In the genomic region with DNA sequence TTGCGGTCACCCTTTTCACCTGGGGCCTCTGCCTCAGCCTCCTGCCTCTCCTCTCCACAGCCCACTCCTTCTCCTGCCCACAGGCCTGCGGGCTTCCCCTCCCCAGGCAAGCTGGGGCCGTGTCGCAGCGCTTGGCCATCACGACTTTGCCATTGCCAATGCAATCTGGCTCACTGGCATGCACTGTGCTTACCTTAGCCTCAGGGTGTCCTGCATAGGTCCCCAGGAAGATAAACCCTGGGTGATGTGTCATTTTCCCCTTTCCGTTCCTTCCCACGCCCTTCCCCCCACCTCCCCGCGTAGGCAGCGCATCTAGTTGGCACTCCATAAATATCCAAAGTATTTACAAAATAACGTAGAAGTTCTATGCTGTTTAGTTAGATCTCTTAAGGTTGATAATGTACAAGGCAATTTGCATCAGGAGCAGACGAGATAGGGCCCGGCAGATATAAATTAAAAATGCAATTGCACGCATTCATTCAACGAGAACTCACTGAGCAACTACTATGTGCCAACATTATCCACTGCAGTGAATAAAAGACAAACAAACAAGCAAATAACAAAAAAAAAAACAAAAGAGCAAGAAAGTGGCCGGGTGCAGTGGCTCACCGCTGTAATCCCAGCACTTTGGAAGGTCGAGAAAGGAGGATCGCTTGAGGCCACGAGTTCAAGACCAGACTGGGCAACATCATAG, we compare ENCODE assay signal across 1 cellular context.
TF ChIP-seq lines count a peak whose summit lies in the region.

No MANE protein-coding gene starts in this region.

TF ChIP-seq in K562, 482 proteins besides CTCF, POLR2A, EP300 and RAD21:
- TF ChIP-seq ADNP (tag; IDR thresholded peaks at IDR 0.05) (0 out of 2 replicates have a peak, but pooled peaks have one; percentile 69), ZNF695 (CRISPR knock-in tag; IDR thresholded peaks at IDR 0.05) (no peak), TCFL5 (CRISPR knock-in tag; conservative IDR thresholded peaks at IDR 0.05) (no peak), ARNT (IDR thresholded peaks at IDR 0.05) (0 out of 4 replicates have a peak, but pooled peaks of 1 of the 2 experiments have one; percentile 9), C11orf30 (IDR thresholded peaks at IDR 0.05; ENCODE audit: low read depth) (no peak), CHD4 (IDR thresholded peaks at IDR 0.05; ENCODE audit: insufficient read depth, insufficient replicate concordance, low read depth, low read length, poor library complexity, severe bottlenecking) (peak; percentile 29), YY1 (IDR thresholded peaks at IDR 0.05; ENCODE audit: borderline replicate concordance in 1 of 3, control insufficient read depth in 1 of 3, extremely low read depth in 1 of 3, insufficient read depth in 3 of 3, insufficient read length in 1 of 3, insufficient replicate concordance in 2 of 3, low read depth in 1 of 3, low read length in 2 of 3) (no peak), RBM25 (IDR thresholded peaks at IDR 0.05; ENCODE audit: low read depth, low read length, severe bottlenecking) (peak; percentile 13), EGR1 (conservative IDR thresholded peaks at IDR 0.05) (peak; percentile 14; the same call in 1 of the 2 replicates), BCOR (IDR thresholded peaks at IDR 0.05) (peak; percentile 61), CREM (IDR thresholded peaks at IDR 0.05; ENCODE audit: low read depth) (peak; percentile 27; the same call in 1 of the 2 replicates), RBM22 (IDR thresholded peaks at IDR 0.05; ENCODE audit: low read depth, low read length, poor library complexity, severe bottlenecking) (no peak)
- TF ChIP-seq, protein P1, sequence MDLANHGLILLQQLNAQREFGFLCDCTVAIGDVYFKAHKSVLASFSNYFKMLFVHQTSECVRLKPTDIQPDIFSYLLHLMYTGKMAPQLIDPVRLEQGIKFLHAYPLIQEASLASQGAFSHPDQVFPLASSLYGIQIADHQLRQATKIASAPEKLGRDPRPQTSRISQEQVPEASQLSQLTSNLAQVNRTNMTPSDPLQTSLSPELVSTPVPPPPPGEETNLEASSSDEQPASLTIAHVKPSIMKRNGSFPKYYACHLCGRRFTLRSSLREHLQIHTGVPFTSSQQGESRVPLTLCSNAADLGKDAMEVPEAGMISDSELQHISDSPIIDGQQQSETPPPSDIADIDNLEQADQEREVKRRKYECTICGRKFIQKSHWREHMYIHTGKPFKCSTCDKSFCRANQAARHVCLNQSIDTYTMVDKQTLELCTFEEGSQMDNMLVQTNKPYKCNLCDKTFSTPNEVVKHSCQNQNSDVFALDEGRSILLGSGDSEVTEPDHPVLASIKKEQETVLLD (IDR thresholded peaks at IDR 0.05), result no peak
- TF ChIP-seq, protein P2, sequence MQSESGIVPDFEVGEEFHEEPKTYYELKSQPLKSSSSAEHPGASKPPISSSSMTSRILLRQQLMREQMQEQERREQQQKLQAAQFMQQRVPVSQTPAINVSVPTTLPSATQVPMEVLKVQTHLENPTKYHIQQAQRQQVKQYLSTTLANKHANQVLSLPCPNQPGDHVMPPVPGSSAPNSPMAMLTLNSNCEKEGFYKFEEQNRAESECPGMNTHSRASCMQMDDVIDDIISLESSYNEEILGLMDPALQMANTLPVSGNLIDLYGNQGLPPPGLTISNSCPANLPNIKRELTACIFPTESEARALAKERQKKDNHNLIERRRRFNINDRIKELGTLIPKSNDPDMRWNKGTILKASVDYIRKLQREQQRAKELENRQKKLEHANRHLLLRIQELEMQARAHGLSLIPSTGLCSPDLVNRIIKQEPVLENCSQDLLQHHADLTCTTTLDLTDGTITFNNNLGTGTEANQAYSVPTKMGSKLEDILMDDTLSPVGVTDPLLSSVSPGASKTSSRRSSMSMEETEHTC (IDR thresholded peaks at IDR 0.05), result no peak
